In genomic region chr5:121430538-121430937, GRCh38 we compare ENCODE assay signal across 32 cellular contexts.
A peak's percentile ranks its signal among the peaks of the same experiment; 100 is the strongest.
DNase-seq lines count a peak whose midpoint lies in the region; ATAC-seq, FAIRE-seq and TF ChIP-seq lines count a peak whose summit lies in the region.
"Had no signal": no experiment of that assay in that cellular context is flagged by ENCODE, and none has a peak within 500 bp of the region (broad histone marks: within the 10 kb centered on the region; RNA-seq: fewer than 3 reads in every experiment).

No MANE protein-coding gene starts in this region.

- H3K27me3 Mint-ChIP-seq in neural progenitor cell (ENCODE audit: insufficient read depth, low read depth) = no peaks in the 10 kb centered on the region
- H3K27me3 Mint-ChIP-seq: activated CD4-positive, alpha-beta T cell treated with anti-CD3 and anti-CD28 coated beads for 36 hours; activated naive CD8-positive, alpha-beta T cell treated with anti-CD3 and anti-CD28 coated beads, Interleukin-2, amount 10 ng/mL, durations not matched to agents 7 days and 5 days; CD4-positive, alpha-beta T cell; dendritic cell treated with granulocyte-macrophage colony-stimulating factor and Interleukin-4, amounts not matched to agents 40 ng/mL and 50 ng/mL, for 4 days; IgD-negative memory B cell had no signal

- H3K4me2 ChIP-seq in endothelial cell of umbilical vein (ENCODE audit: insufficient read depth, low read length) (no peak overlapping the region), neural progenitor cell (no peak overlapping the region)
- H3K4me2 ChIP-seq: smooth muscle cell had no signal

- no peaks in the 10 kb centered on the region for H3K79me2 ChIP-seq in endothelial cell of umbilical vein (ENCODE audit: control insufficient read depth, insufficient read depth, low read length)
- H3K79me2 ChIP-seq in neural progenitor cell (ENCODE audit: low read depth) = no peaks in the 10 kb centered on the region
- H3K79me2 ChIP-seq: parathyroid adenoma had no signal

- no peaks in the 10 kb centered on the region for H3K9me3 Mint-ChIP-seq in neural progenitor cell
- H3K9me3 Mint-ChIP-seq: activated naive CD8-positive, alpha-beta T cell treated with anti-CD3 and anti-CD28 coated beads, Interleukin-2, amount 10 ng/mL, durations not matched to agents 7 days and 5 days; CD4-positive, alpha-beta T cell; dendritic cell treated with granulocyte-macrophage colony-stimulating factor and Interleukin-4, amounts not matched to agents 40 ng/mL and 50 ng/mL, for 4 days; endodermal cell had no signal

- H3K4me1 ChIP-seq in endothelial cell of umbilical vein (ENCODE audit: control insufficient read depth, extremely low read depth, insufficient read depth, low read length) = no peaks in the 10 kb centered on the region
- no peaks in the 10 kb centered on the region for H3K4me1 ChIP-seq in neural progenitor cell
- H3K4me1 ChIP-seq: parathyroid adenoma, right atrium auricular region, tibial nerve had no signal

- no peak overlapping the region for H3K4me3 ChIP-seq in endothelial cell of umbilical vein (replicated peaks in 1 of 3; ENCODE audit: insufficient read depth in 1 of 3, low read depth in 1 of 3, low read length in 3 of 3)
- H3K4me3 ChIP-seq in neural progenitor cell = no peak overlapping the region
- H3K4me3 ChIP-seq: right atrium auricular region, smooth muscle cell, tibial nerve had no signal

- no peak for TF ChIP-seq POLR2A in endothelial cell of umbilical vein (IDR thresholded peaks at IDR 0.05; ENCODE audit: low read depth, low read length)

- H3K9me3 ChIP-seq in endothelial cell of umbilical vein (replicated peaks; ENCODE audit: control insufficient read depth, insufficient read depth, low read length) = no peaks in the 10 kb centered on the region
- no peaks in the 10 kb centered on the region for H3K9me3 ChIP-seq in neural progenitor cell (ENCODE audit: low read depth)
- H3K9me3 ChIP-seq: right atrium auricular region, tibial nerve had no signal

- H3K9me1 ChIP-seq in endothelial cell of umbilical vein (replicated peaks; ENCODE audit: control insufficient read depth, extremely low read depth, insufficient read depth, low read length) = no peaks in the 10 kb centered on the region

- no peak overlapping the region for H3K4me3 Mint-ChIP-seq in neural progenitor cell
- H3K4me3 Mint-ChIP-seq: activated CD4-positive, alpha-beta T cell treated with anti-CD3 and anti-CD28 coated beads for 36 hours; activated naive CD8-positive, alpha-beta T cell treated with anti-CD3 and anti-CD28 coated beads, Interleukin-2, amount 10 ng/mL, durations not matched to agents 7 days and 5 days; CD4-positive, alpha-beta T cell; dendritic cell treated with granulocyte-macrophage colony-stimulating factor and Interleukin-4, amounts not matched to agents 40 ng/mL and 50 ng/mL, for 4 days; endodermal cell; IgD-negative memory B cell; nephron had no signal

- dilution Hi-C loops in endothelial cell of umbilical vein (cut with MboI; ENCODE audit: extremely low pct_ligation_motif_present, low sequenced_read_pairs) = no loop called here

- CTCF ChIA-PET in endothelial cell of umbilical vein (lab: Charles Lee) = no interaction called here

- POLR2A ChIA-PET in endothelial cell of umbilical vein (lab: Charles Lee) = no interaction called here

- no peak overlapping the region for H3K9ac ChIP-seq in endothelial cell of umbilical vein (replicated peaks; ENCODE audit: extremely low read depth, insufficient read depth, low read length)
- H3K9ac ChIP-seq in neural progenitor cell = no peak overlapping the region
- H3K9ac ChIP-seq: parathyroid adenoma had no signal

- H3F3A ChIP-seq in neural progenitor cell (ENCODE audit: low read depth) = no peaks in the 10 kb centered on the region

- peak; percentile 3 to 8 for DNase-seq in NCI-H524 (lab: John Stamatoyannopoulos, UW)
- no peak for DNase-seq in NCI-H524 treated with DMSO at 0.1 percent for 48 hours (lab: John Stamatoyannopoulos, UW)
- peak; percentile 56 for DNase-seq in NCI-H510A treated with DMSO at 0.1 percent for 48 hours (lab: John Stamatoyannopoulos, UW)
- no peak for DNase-seq in endothelial cell of umbilical vein (ENCODE audit: low read depth, low spot score)
- DNase-seq in neural progenitor cell (ENCODE audit: low spot score) = no peak
- no peak for DNase-seq in stimulated activated naive CD8-positive, alpha-beta T cell treated with anti-CD3 and anti-CD28 coated beads, Interleukin-15, Interleukin-2, amounts not matched to agents 100 U/mL and 50 U/mL, for 24 hours
- DNase-seq in DMS 273 treated with DMSO at 0.1 percent for 48 hours (lab: John Stamatoyannopoulos, UW) = no peak
- DNase-seq in stimulated activated CD4-positive, alpha-beta T cell treated with anti-CD3 and anti-CD28 coated beads, Interleukin-15, amount 100 ng/mL, for 24 hours = no peak
- DNase-seq: activated CD4-positive, alpha-beta T cell treated with anti-CD3 and anti-CD28 coated beads for 36 hours; activated effector memory CD4-positive, alpha-beta T cell treated with Interleukin-2 at 50 U/mL for 16 hours; activated naive CD8-positive, alpha-beta T cell treated with anti-CD3 and anti-CD28 coated beads, Interleukin-2, amount 10 ng/mL, durations not matched to agents 7 days and 5 days; CD4-positive, alpha-beta T cell; central memory CD4-positive, alpha-beta T cell; endodermal cell; GOT3; hypothalamus; islet precursor cell; NCI-H1436; NCI-H2081 treated with DMSO at 0.1 percent for 48 hours; NCI-H526 treated with DMSO at 0.1 percent for 48 hours; stimulated activated CD4-positive, alpha-beta T cell treated with anti-CD3 and anti-CD28 coated beads, Interleukin-2, amount 100 ng/mL, for 24 hours; T-helper 1 cell had no signal

- BruUV-seq in endothelial cell of umbilical vein (replicated peaks; lab: Mats Ljungman, UMichigan) = no TSS peak

- FAIRE-seq in endothelial cell of umbilical vein (lab: Jason Lieb, UNC) = no peak
- FAIRE-seq: A204.1, D721Med, TTC549 had no signal

- no peak for ATAC-seq in stimulated activated naive CD8-positive, alpha-beta T cell treated with anti-CD3 and anti-CD28 coated beads, Interleukin-15, Interleukin-2, amounts not matched to agents 100 U/mL and 50 U/mL, for 24 hours
- ATAC-seq: activated CD4-positive, alpha-beta T cell treated with anti-CD3 and anti-CD28 coated beads for 36 hours had no signal

- H2AFZ ChIP-seq in endothelial cell of umbilical vein (ENCODE audit: low read depth, low read length) (peak overlapping the region; percentile 57), neural progenitor cell (replicated peaks) (peak overlapping the region; percentile 72)
- H2AFZ ChIP-seq: parathyroid adenoma had no signal

- H3K27me3 ChIP-seq in endothelial cell of umbilical vein (ENCODE audit: control insufficient read depth in 2 of 2, insufficient read depth in 2 of 2, low read length in 2 of 2) (no peaks in the 10 kb centered on the region), neural progenitor cell (no peaks in the 10 kb centered on the region)
- H3K27me3 ChIP-seq: right atrium auricular region, tibial nerve had no signal

- H4K20me1 ChIP-seq in endothelial cell of umbilical vein (replicated peaks; ENCODE audit: control insufficient read depth, extremely low read depth, insufficient read depth, low read length) = no peaks in the 10 kb centered on the region
- no peaks in the 10 kb centered on the region for H4K20me1 ChIP-seq in neural progenitor cell (ENCODE audit: low read depth)

- intact Hi-C loops in endothelial cell of umbilical vein (cut with micrococcal nuclease) = no loop called here

- H3K36me3 ChIP-seq in endothelial cell of umbilical vein (ENCODE audit: control insufficient read depth in 2 of 2, extremely low read depth in 1 of 2, insufficient read depth in 2 of 2, low read length in 2 of 2) (no peaks in the 10 kb centered on the region), neural progenitor cell (no peaks in the 10 kb centered on the region)
- H3K36me3 ChIP-seq: right atrium auricular region, tibial nerve had no signal

- no peaks in the 10 kb centered on the region for H3K4me1 Mint-ChIP-seq in neural progenitor cell
- H3K4me1 Mint-ChIP-seq: activated CD4-positive, alpha-beta T cell treated with anti-CD3 and anti-CD28 coated beads for 36 hours; activated naive CD8-positive, alpha-beta T cell treated with anti-CD3 and anti-CD28 coated beads, Interleukin-2, amount 10 ng/mL, durations not matched to agents 7 days and 5 days; IgD-negative memory B cell; nephron had no signal

- TF ChIP-seq CTCF in endothelial cell of umbilical vein (IDR thresholded peaks at IDR 0.05; ENCODE audit: extremely low read depth in 1 of 2, insufficient read depth in 1 of 2, low read depth in 1 of 2, low read length in 2 of 2) (no peak), neural progenitor cell (IDR thresholded peaks at IDR 0.05) (no peak)

- H3K27ac ChIP-seq in endothelial cell of umbilical vein (ENCODE audit: insufficient read depth, low read depth, low read length) (no peak overlapping the region), neural progenitor cell (no peak overlapping the region)
- H3K27ac ChIP-seq: parathyroid adenoma, right atrium auricular region, tibial nerve had no signal

- no peaks in the 10 kb centered on the region for H3K36me3 Mint-ChIP-seq in neural progenitor cell
- H3K36me3 Mint-ChIP-seq: activated naive CD8-positive, alpha-beta T cell treated with anti-CD3 and anti-CD28 coated beads, Interleukin-2, amount 10 ng/mL, durations not matched to agents 7 days and 5 days; IgD-negative memory B cell had no signal

- H3K27ac Mint-ChIP-seq in neural progenitor cell = no peak overlapping the region
- H3K27ac Mint-ChIP-seq: activated CD4-positive, alpha-beta T cell treated with anti-CD3 and anti-CD28 coated beads for 36 hours; activated naive CD8-positive, alpha-beta T cell treated with anti-CD3 and anti-CD28 coated beads, Interleukin-2, amount 10 ng/mL, durations not matched to agents 7 days and 5 days; CD4-positive, alpha-beta T cell; dendritic cell treated with granulocyte-macrophage colony-stimulating factor and Interleukin-4, amounts not matched to agents 40 ng/mL and 50 ng/mL, for 4 days; endodermal cell; IgD-negative memory B cell; nephron had no signal

TF ChIP-seq in endothelial cell of umbilical vein, 7 proteins besides CTCF, POLR2A, EP300 and RAD21:
- TF ChIP-seq GATA2 (IDR thresholded peaks at IDR 0.05; ENCODE audit: insufficient read depth, insufficient read length, low read depth, low read length) (no peak), FOS (IDR thresholded peaks at IDR 0.05; ENCODE audit: borderline replicate concordance, insufficient read depth, low read length) (no peak), EZH2 (IDR thresholded peaks at IDR 0.05; ENCODE audit: borderline replicate concordance, low read depth, low read length, severe bottlenecking) (no peak), POLR2AphosphoS5 (IDR thresholded peaks at IDR 0.05; ENCODE audit: insufficient read depth, low read depth, low read length) (no peak), MYC (IDR thresholded peaks at IDR 0.05; ENCODE audit: low read depth, low read length) (no peak), JUN (IDR thresholded peaks at IDR 0.05; ENCODE audit: borderline replicate concordance, insufficient read depth, insufficient read length, low read depth) (no peak)
- TF ChIP-seq, protein P1, sequence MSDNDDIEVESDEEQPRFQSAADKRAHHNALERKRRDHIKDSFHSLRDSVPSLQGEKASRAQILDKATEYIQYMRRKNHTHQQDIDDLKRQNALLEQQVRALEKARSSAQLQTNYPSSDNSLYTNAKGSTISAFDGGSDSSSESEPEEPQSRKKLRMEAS (IDR thresholded peaks at IDR 0.05; ENCODE audit: insufficient read depth, insufficient read length) = no peak
TF ChIP-seq in endothelial cell of umbilical vein: peak in this region for 0.

Comparison
In these comparisons a context has a peak if more than half of its experiments do, and no peak if none do; other contexts are left out.
1. DNase-seq: peak in NCI-H524 (2 of 2) and NCI-H510A treated with DMSO at 0.1 percent for 48 hours (single experiment); none in NCI-H524 treated with DMSO at 0.1 percent for 48 hours (single experiment), endothelial cell of umbilical vein (single experiment), neural progenitor cell (single experiment), stimulated activated naive CD8-positive, alpha-beta T cell treated with anti-CD3 and anti-CD28 coated beads, Interleukin-15, Interleukin-2, amounts not matched to agents 100 U/mL and 50 U/mL, for 24 hours (single experiment), DMS 273 treated with DMSO at 0.1 percent for 48 hours (single experiment) and stimulated activated CD4-positive, alpha-beta T cell treated with anti-CD3 and anti-CD28 coated beads, Interleukin-15, amount 100 ng/mL, for 24 hours (single experiment).